Comparison of ENCODE assay signal across 11 cellular contexts in genomic region chrX:25853002-25853479, GRCh38.
"Had no signal": no experiment of that assay in that cellular context is flagged by ENCODE, and none has a peak within 500 bp of the region (broad histone marks: within the 10 kb centered on the region; RNA-seq: fewer than 3 reads in every experiment).

No MANE protein-coding gene starts in this region.

- H3K4me1 ChIP-seq: HAP-1 had no signal

- H3K9me3 ChIP-seq: HAP-1 had no signal

- H3K36me3 ChIP-seq: HAP-1 had no signal

- H3K4me3 ChIP-seq: GM23248, GM23338, HAP-1 had no signal

- FAIRE-seq: H1, H54 had no signal

- H3K4me1 Mint-ChIP-seq: H9 had no signal

- H3K27ac ChIP-seq: GM23248 had no signal

- H3K4me2 ChIP-seq: GM23338 had no signal

- H3K4me3 Mint-ChIP-seq: GM23338, H9, HFFc6 had no signal

- DNase-seq: GM23248, GOT3, H7, H9, HCEC 1CT, HFFc6 had no signal

- H3K9ac ChIP-seq: GM23248 had no signal

- H2AFZ ChIP-seq: GM23248, GM23338 had no signal

- H3K9me3 Mint-ChIP-seq: GM23338, HFFc6 had no signal

- ATAC-seq: GM23338, HCT116 had no signal

- H3K27ac Mint-ChIP-seq: GM23338, H9, HFFc6 had no signal
